In the genomic region with DNA sequence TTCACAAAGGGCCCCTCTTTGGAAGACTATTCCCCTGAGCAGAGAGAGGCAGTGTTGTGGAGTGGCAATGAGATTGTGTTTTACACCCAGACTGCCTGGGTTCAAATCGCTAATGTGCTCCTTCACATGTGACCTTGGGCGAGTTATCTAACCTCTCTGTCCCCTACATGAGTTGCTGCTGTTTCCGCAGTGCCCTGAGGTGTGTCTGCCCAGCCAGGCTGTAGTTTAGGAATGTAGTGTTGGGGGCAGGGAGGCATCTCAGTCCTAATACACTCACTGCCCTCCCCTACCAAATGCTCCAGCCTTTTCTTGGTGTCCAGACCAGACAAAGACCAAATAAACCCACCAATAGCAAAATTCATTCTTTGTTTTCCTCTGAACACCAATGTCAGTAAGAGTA, we compare ENCODE assay signal across 13 cellular contexts.
"Had no signal": no experiment of that assay in that cellular context is flagged by ENCODE, and none has a peak within 500 bp of the region (broad histone marks: within the 10 kb centered on the region; RNA-seq: fewer than 3 reads in every experiment).

No MANE protein-coding gene starts in this region.

- ATAC-seq: body of pancreas had no signal

- H3K4me3 ChIP-seq: body of pancreas, coronary artery, esophagus squamous epithelium, lung, prostate gland had no signal

- H3K27ac ChIP-seq: body of pancreas, prostate gland had no signal

- H3K4me1 Mint-ChIP-seq: central memory CD8-positive, alpha-beta T cell had no signal

- H3K9me3 Mint-ChIP-seq: central memory CD8-positive, alpha-beta T cell had no signal

- H3K36me3 ChIP-seq: esophagus squamous epithelium, prostate gland had no signal

- H3K36me3 Mint-ChIP-seq: activated naive CD8-positive, alpha-beta T cell treated with anti-CD3 and anti-CD28 coated beads for 36 hours had no signal

- H3K27ac Mint-ChIP-seq: activated naive CD8-positive, alpha-beta T cell treated with anti-CD3 and anti-CD28 coated beads for 36 hours had no signal

- H3K4me3 Mint-ChIP-seq: activated naive CD8-positive, alpha-beta T cell treated with anti-CD3 and anti-CD28 coated beads for 36 hours; central memory CD8-positive, alpha-beta T cell had no signal

- DNase-seq: activated CD4-positive, alpha-beta T cell treated with anti-CD3 and anti-CD28 coated beads for 48 hours; activated CD8-positive, alpha-beta memory T cell treated with anti-CD3 and anti-CD28 coated beads, Interleukin-2, amount 50 U/mL, for 48 hours; activated naive CD8-positive, alpha-beta T cell treated with anti-CD3 and anti-CD28 coated beads for 36 hours; amygdala; effector CD8-positive, alpha-beta T cell; esophagus squamous epithelium; glutamatergic neuron; T-helper 1 cell had no signal

- H3K9me3 ChIP-seq: body of pancreas, esophagus squamous epithelium, prostate gland had no signal

- H3K4me1 ChIP-seq: body of pancreas, prostate gland had no signal

- H3K27me3 ChIP-seq: body of pancreas had no signal
